In genomic region chr19:38647966-38648788, GRCh38 we compare ENCODE assay signal across 1 cellular context.
TF ChIP-seq lines count a peak whose summit lies in the region.

No MANE protein-coding gene starts in this region.

TF ChIP-seq in K562, 482 proteins besides CTCF, POLR2A, EP300 and RAD21 (continues in another document):
- TF ChIP-seq SMARCA4 (IDR thresholded peaks at IDR 0.05) (peak; percentile 59; the same call in 1 of the 2 replicates), ZNF263 (CRISPR knock-in tag; IDR thresholded peaks at IDR 0.05; ENCODE audit: borderline replicate concordance) (no peak), CGGBP1 (CRISPR knock-in tag; IDR thresholded peaks at IDR 0.05) (no peak), PCBP2 (IDR thresholded peaks at IDR 0.05; ENCODE audit: low read depth, low read length, poor library complexity, severe bottlenecking) (no peak), TBL1XR1 (IDR thresholded peaks at IDR 0.05; ENCODE audit: low read length in 2 of 2) (no peak), KAT7 (CRISPR knock-in tag; IDR thresholded peaks at IDR 0.05; ENCODE audit: borderline replicate concordance) (no peak), HEY1 (CRISPR knock-in tag; IDR thresholded peaks at IDR 0.05; ENCODE audit: borderline replicate concordance) (no peak), MAFF (IDR thresholded peaks at IDR 0.05; ENCODE audit: low read length) (no peak), ZNF655 (CRISPR knock-in tag; IDR thresholded peaks at IDR 0.05) (no peak), PRMT5 (CRISPR knock-in tag; IDR thresholded peaks at IDR 0.05) (no peak), NR2C1 (IDR thresholded peaks at IDR 0.05) (no peak), NR2C1 (tag; IDR thresholded peaks at IDR 0.05) (no peak), MTA2 (IDR thresholded peaks at IDR 0.05; ENCODE audit: low read depth) (peak; percentile 19; the same call in 1 of the 2 replicates), CHD1 (IDR thresholded peaks at IDR 0.05; ENCODE audit: low read length) (peak; percentile 47), NR1H2 (CRISPR knock-in tag; IDR thresholded peaks at IDR 0.05) (0 out of 2 replicates have a peak, but pooled peaks have one; percentile 32), TOE1 (IDR thresholded peaks at IDR 0.05; ENCODE audit: borderline replicate concordance) (no peak), TOE1 (CRISPR knock-in tag; IDR thresholded peaks at IDR 0.05; ENCODE audit: borderline replicate concordance, low read depth) (no peak), SRSF1 (IDR thresholded peaks at IDR 0.05; ENCODE audit: low read depth, low read length) (no peak), FOXM1 (IDR thresholded peaks at IDR 0.05; ENCODE audit: low read depth) (no peak), FOXM1 (CRISPR knock-in tag; IDR thresholded peaks at IDR 0.05; ENCODE audit: low read depth) (0 out of 2 replicates have a peak, but pooled peaks have one; percentile 18), BDP1 (IDR thresholded peaks at IDR 0.05; ENCODE audit: insufficient read depth, insufficient read length) (no peak), ZBTB7A (IDR thresholded peaks at IDR 0.05; ENCODE audit: borderline replicate concordance, control insufficient read depth, low read depth, low read length) (peak; percentile 4; the same call in 1 of the 2 replicates), HES1 (IDR thresholded peaks at IDR 0.05; ENCODE audit: low read depth) (no peak), ADNP (tag; IDR thresholded peaks at IDR 0.05) (no peak), BCL6 (CRISPR knock-in tag; IDR thresholded peaks at IDR 0.05) (no peak), RBBP5 (IDR thresholded peaks at IDR 0.05; ENCODE audit: borderline replicate concordance, insufficient read depth, low read length, poor library complexity, severe bottlenecking) (peak; percentile 54), CREM (IDR thresholded peaks at IDR 0.05; ENCODE audit: low read depth) (no peak), FOXA1 (IDR thresholded peaks at IDR 0.05; ENCODE audit: borderline replicate concordance) (no peak), ZNF311 (CRISPR knock-in tag; IDR thresholded peaks at IDR 0.05) (no peak), CUX1 (CRISPR knock-in tag; IDR thresholded peaks at IDR 0.05) (no peak), ATF6 (CRISPR knock-in tag; IDR thresholded peaks at IDR 0.05) (peak; percentile 87; the same call in 1 of the 2 replicates), MNT (conservative IDR thresholded peaks at IDR 0.05) (peak in 1 of 2 experiments; percentile 8; a peak in 1 of 4 replicates), HBP1 (CRISPR knock-in tag; IDR thresholded peaks at IDR 0.05) (0 out of 2 replicates have a peak, but pooled peaks have one; percentile 10), HOMEZ (CRISPR knock-in tag; IDR thresholded peaks at IDR 0.05) (no peak), ZFP30 (CRISPR knock-in tag; IDR thresholded peaks at IDR 0.05; ENCODE audit: borderline replicate concordance) (no peak), GABPB1 (CRISPR knock-in tag; IDR thresholded peaks at IDR 0.05) (0 out of 2 replicates have a peak, but pooled peaks have one; percentile 9), FOXP1 (CRISPR knock-in tag; IDR thresholded peaks at IDR 0.05) (no peak), VEZF1 (CRISPR knock-in tag; IDR thresholded peaks at IDR 0.05) (no peak), NFIC (IDR thresholded peaks at IDR 0.05) (0 out of 2 replicates have a peak, but pooled peaks have one; percentile 2), KLF1 (tag; IDR thresholded peaks at IDR 0.05) (no peak), BRCA1 (IDR thresholded peaks at IDR 0.05) (no peak), BRCA1 (CRISPR knock-in tag; IDR thresholded peaks at IDR 0.05) (peak; percentile 1; the same call in 1 of the 2 replicates), HLTF (IDR thresholded peaks at IDR 0.05) (0 out of 2 replicates have a peak, but pooled peaks have one; percentile 26), IFI16 (CRISPR knock-in tag; IDR thresholded peaks at IDR 0.05) (no peak), ZBTB26 (CRISPR knock-in tag; IDR thresholded peaks at IDR 0.05) (no peak), ZNF507 (tag; conservative IDR thresholded peaks at IDR 0.05) (no peak), DLX4 (CRISPR knock-in tag; IDR thresholded peaks at IDR 0.05) (no peak), PML (IDR thresholded peaks at IDR 0.05; ENCODE audit: low read length) (no peak), ARID1B (IDR thresholded peaks at IDR 0.05) (peak; percentile 20; the same call in 1 of the 2 replicates)
